ENCODE assay signal across 8 cellular contexts in the genomic region with DNA sequence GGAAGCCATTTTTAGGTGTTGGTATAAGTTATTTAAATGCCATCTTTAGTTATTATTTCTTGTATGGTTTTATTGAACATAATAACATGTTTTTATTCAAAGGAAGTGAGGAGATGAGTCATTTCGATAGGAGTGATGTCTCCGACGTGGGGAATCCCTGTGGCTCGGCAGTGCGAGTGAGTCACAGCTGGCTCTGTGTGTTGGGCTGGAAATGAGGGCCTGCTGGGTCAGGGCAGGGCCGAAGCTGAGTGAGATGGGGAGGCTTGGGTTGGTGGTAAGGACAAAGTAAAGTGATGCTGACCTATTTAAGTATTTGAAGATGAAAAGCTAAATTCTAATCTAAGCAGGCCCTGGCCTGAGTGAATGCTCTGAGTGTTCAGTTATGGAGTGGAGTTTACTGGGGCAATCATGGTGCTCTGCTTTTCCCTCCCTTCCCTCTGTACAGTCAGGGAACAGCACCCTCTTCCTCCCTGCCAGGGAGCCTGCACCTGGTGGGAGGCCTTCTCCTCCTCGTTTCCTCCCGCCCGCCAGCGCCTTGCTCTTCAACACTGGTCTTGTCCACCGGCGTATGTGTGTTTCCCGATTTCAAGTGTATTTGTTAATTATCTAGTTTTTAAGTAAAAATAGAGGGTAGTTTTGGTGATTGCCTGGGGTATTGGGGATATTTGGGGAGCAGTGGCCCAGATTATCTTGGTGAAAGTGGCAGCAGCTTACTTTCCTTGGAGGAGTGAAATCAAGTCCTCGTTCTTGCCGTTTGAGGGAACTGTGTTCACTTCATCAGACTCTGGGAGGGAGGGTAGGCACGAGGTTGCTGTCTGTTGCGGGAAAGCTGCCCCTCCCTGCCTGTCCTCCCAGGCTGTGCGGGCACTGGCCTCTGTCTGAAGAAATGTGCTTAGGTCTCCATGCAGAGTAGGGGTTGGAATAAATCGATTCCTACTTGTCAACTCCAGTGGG.
A peak's percentile ranks its signal among the peaks of the same experiment; 100 is the strongest.
DNase-seq lines count a peak whose midpoint lies in the region; ATAC-seq and TF ChIP-seq lines count a peak whose summit lies in the region.

No MANE protein-coding gene starts in this region.

- H3K36me3 Mint-ChIP-seq in activated T-helper 1 cell treated with anti-CD3 and anti-CD28 coated beads, Interleukin-12 subunit alpha, Interleukin-12 subunit beta, Interleukin-2, Interleukin-4 antibody, amounts not matched to agents 30 ng/mL and 10 ng/mL and 1 ng/mL, durations not matched to agents 14 hours and 24 hours and 36 hours (ENCODE audit: low read depth): no peaks in the 10 kb centered on the region

- 72 to 82% methylated on average over 19 of the region's 19 CpGs for WGBS in sigmoid colon, 2 donors
- WGBS in aorta, 2 donors: 58 to 61% methylated on average over 19 of the region's 19 CpGs

- peaks cover 78% of the 10 kb centered on the region for H3K4me1 Mint-ChIP-seq in activated T-helper 1 cell treated with anti-CD3 and anti-CD28 coated beads, Interleukin-12 subunit alpha, Interleukin-12 subunit beta, Interleukin-2, Interleukin-4 antibody, amounts not matched to agents 30 ng/mL and 10 ng/mL and 1 ng/mL, durations not matched to agents 14 hours and 24 hours and 36 hours (ENCODE audit: low read depth)

- peak overlapping the region; percentile 95 for H3K27ac Mint-ChIP-seq in activated T-helper 1 cell treated with anti-CD3 and anti-CD28 coated beads, Interleukin-12 subunit alpha, Interleukin-12 subunit beta, Interleukin-2, Interleukin-4 antibody, amounts not matched to agents 30 ng/mL and 10 ng/mL and 1 ng/mL, durations not matched to agents 14 hours and 24 hours and 36 hours

- peak; percentile 6 for TF ChIP-seq CTCF in fibroblast of villous mesenchyme (IDR thresholded peaks at IDR 0.05; ENCODE audit: insufficient read depth, low read depth, low read length)
- no peak for TF ChIP-seq CTCF in sigmoid colon (IDR thresholded peaks at IDR 0.05)

- H3K9me3 ChIP-seq in sigmoid colon: no peaks in the 10 kb centered on the region
- H3K9me3 ChIP-seq in aorta (ENCODE audit: control insufficient read depth, low read length): no peaks in the 10 kb centered on the region

- TF ChIP-seq EP300 in sigmoid colon (IDR thresholded peaks at IDR 0.05): no peak

- no peaks in the 10 kb centered on the region for H3K9me3 Mint-ChIP-seq in activated T-helper 1 cell treated with anti-CD3 and anti-CD28 coated beads, Interleukin-12 subunit alpha, Interleukin-12 subunit beta, Interleukin-2, Interleukin-4 antibody, amounts not matched to agents 30 ng/mL and 10 ng/mL and 1 ng/mL, durations not matched to agents 14 hours and 24 hours and 36 hours

- H3K4me1 ChIP-seq in sigmoid colon (peaks cover 0 to 56% (median 27%) of the 10 kb centered on the region in 4 donors), aorta (ENCODE audit: control insufficient read depth in 1 of 2, insufficient read depth in 2 of 2, low read length in 2 of 2) (no peaks in the 10 kb centered on the region)

- no peaks in the 10 kb centered on the region for H3K27me3 ChIP-seq in sigmoid colon
- no peaks in the 10 kb centered on the region for H3K27me3 ChIP-seq in aorta (ENCODE audit: control insufficient read depth in 1 of 2, insufficient read depth in 2 of 2, low read length in 1 of 2)

- in situ Hi-C loops in G401 (cut with HindIII; ENCODE audit: low sequenced_read_pairs): no loop called here

- TF ChIP-seq POLR2A in sigmoid colon (IDR thresholded peaks at IDR 0.05): no peak

- no peaks in the 10 kb centered on the region for H3K36me3 ChIP-seq in sigmoid colon
- no peaks in the 10 kb centered on the region for H3K36me3 ChIP-seq in aorta (ENCODE audit: control insufficient read depth in 1 of 2, insufficient read depth in 2 of 2, low read length in 1 of 2)

- peaks cover 4% of the 10 kb centered on the region for H3K27me3 Mint-ChIP-seq in activated T-helper 1 cell treated with anti-CD3 and anti-CD28 coated beads, Interleukin-12 subunit alpha, Interleukin-12 subunit beta, Interleukin-2, Interleukin-4 antibody, amounts not matched to agents 30 ng/mL and 10 ng/mL and 1 ng/mL, durations not matched to agents 14 hours and 24 hours and 36 hours (ENCODE audit: insufficient read depth)

- H3K27ac ChIP-seq in sigmoid colon (peak overlapping the region; percentile 52 to 74 (median 72)), aorta (ENCODE audit: low read depth in 1 of 2, low read length in 2 of 2) (peak overlapping the region; percentile 70 to 94)

- peak; percentile 90 for ATAC-seq in aorta (ENCODE audit: low FRiP score)

- DNase-seq in G401 (ENCODE audit: low spot score): peak; percentile 30
- peak; percentile 72 for DNase-seq in H4 (ENCODE audit: low spot score)
- peak; percentile 92 for DNase-seq in NCI-H226
- peak; percentile 80 for DNase-seq in activated T-helper 1 cell treated with anti-CD3 and anti-CD28 coated beads, Interleukin-12 subunit alpha, Interleukin-12 subunit beta, Interleukin-2, Interleukin-4 antibody, amounts not matched to agents 30 ng/mL and 10 ng/mL and 1 ng/mL, durations not matched to agents 14 hours and 24 hours and 36 hours (ENCODE audit: low spot score)
- peak; percentile 79 for DNase-seq in fibroblast of villous mesenchyme (ENCODE audit: low read depth)
- peak; percentile 89 for DNase-seq in sigmoid colon
- DNase-seq in aorta: peak; percentile 93
- DNase-seq in OCI-M2 (lab: John Stamatoyannopoulos, UW; ENCODE audit: unreplicated experiment): no peak

- intact Hi-C loops in activated T-helper 1 cell treated with anti-CD3 and anti-CD28 coated beads, Interleukin-12 subunit alpha, Interleukin-12 subunit beta, Interleukin-2, Interleukin-4 antibody, amounts not matched to agents 30 ng/mL and 10 ng/mL and 1 ng/mL, durations not matched to agents 14 hours and 24 hours and 36 hours (cut with micrococcal nuclease): loop anchor here (1.0 to 10.0 kb wide), 13 partner anchors 21 to 1523 kb away; a partner anchor contains a TSS
- intact Hi-C loops in sigmoid colon (cut with DNase I): loop anchor here (5.0 kb wide), 1 partner anchor 252 kb away; no protein-coding TSS in a partner anchor
- intact Hi-C loops in aorta (cut with DNase I): loop anchor here in 1 of 2 donors (5.0 kb wide), 1 partner anchor 53 kb away; no protein-coding TSS in a partner anchor

- peak overlapping the region; percentile 74 for H3K4me3 Mint-ChIP-seq in activated T-helper 1 cell treated with anti-CD3 and anti-CD28 coated beads, Interleukin-12 subunit alpha, Interleukin-12 subunit beta, Interleukin-2, Interleukin-4 antibody, amounts not matched to agents 30 ng/mL and 10 ng/mL and 1 ng/mL, durations not matched to agents 14 hours and 24 hours and 36 hours

- H3K4me3 ChIP-seq in fibroblast of villous mesenchyme (ENCODE audit: low read depth, low read length): no peak overlapping the region
- no peak overlapping the region for H3K4me3 ChIP-seq in sigmoid colon
- no peak overlapping the region for H3K4me3 ChIP-seq in aorta (ENCODE audit: low read length in 2 of 2)
